15 cellular contexts compared by ENCODE assay signal in the genomic region with DNA sequence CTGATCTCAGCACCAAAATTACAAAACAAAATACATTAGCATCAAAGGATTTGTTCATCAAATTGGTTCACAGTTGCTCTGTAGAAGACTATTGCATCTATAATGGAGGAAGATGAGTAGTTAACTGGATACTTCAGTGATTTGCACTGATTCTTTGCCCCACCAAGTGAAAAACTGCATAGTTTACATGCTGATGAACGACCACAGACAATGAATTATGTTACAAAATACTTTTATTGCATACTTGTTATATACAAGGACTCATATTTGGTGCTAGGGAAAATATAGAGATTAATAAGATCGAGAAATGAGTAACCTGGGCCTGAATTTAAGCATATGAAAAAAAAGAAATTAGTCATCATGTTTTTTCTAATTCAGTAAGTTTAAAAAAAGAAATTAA.
"Had no signal": no experiment of that assay in that cellular context is flagged by ENCODE, and none has a peak within 500 bp of the region (broad histone marks: within the 10 kb centered on the region; RNA-seq: fewer than 3 reads in every experiment).

No MANE protein-coding gene starts in this region.

- H3K27me3 ChIP-seq: adrenal gland, body of pancreas, colonic mucosa, tibial artery had no signal

- DNase-seq: activated CD4-positive, alpha-beta memory T cell treated with anti-CD3 and anti-CD28 coated beads, Interleukin-2, amount 10 ng/mL, durations not matched to agents 7 days and 5 days; activated CD4-positive, alpha-beta T cell treated with anti-CD3 and anti-CD28 coated beads for 4 hours; activated naive CD4-positive, alpha-beta T cell treated with anti-CD3 and anti-CD28 coated beads, Interleukin-2, amount 50 U/mL, for 16 hours; activated T-cell treated with anti-CD3 and anti-CD28 coated beads, Interleukin-2, amount 50 U/mL, for 24 hours; adrenal gland; body of pancreas; colonic mucosa; left ventricle myocardium inferior; nephron progenitor cell; occipital lobe; right cardiac atrium; small intestine; stimulated activated CD4-positive, alpha-beta T cell treated with anti-CD3 and anti-CD28 coated beads, Interleukin-4, amount 100 ng/mL, for 24 hours; stimulated activated naive CD4-positive, alpha-beta T cell; tibial artery had no signal

- H3K27ac ChIP-seq: adrenal gland, body of pancreas, colonic mucosa, left ventricle myocardium inferior, tibial artery had no signal

- ATAC-seq: body of pancreas, right cardiac atrium had no signal

- H3K9me3 ChIP-seq: adrenal gland, body of pancreas, colonic mucosa, tibial artery had no signal

- H3K4me1 ChIP-seq: adrenal gland, body of pancreas, colonic mucosa, left ventricle myocardium inferior, tibial artery had no signal

- H3K4me3 ChIP-seq: adrenal gland, body of pancreas, colonic mucosa, left ventricle myocardium inferior, tibial artery had no signal

- H3K36me3 ChIP-seq: adrenal gland, colonic mucosa, left ventricle myocardium inferior, tibial artery had no signal
